In genomic region chr17:33328129-33328528, GRCh38 we compare ENCODE assay signal across 17 cellular contexts. TPM values are rescaled to one million over a fixed set of nuclear protein-coding genes. Genes with fewer than 3 reads are reported as not detected.
DNase-seq lines count a peak whose midpoint lies in the region; TF ChIP-seq lines count a peak whose summit lies in the region.
"Had no signal": no experiment of that assay in that cellular context is flagged by ENCODE, and none has a peak within 500 bp of the region (broad histone marks: within the 10 kb centered on the region; RNA-seq: fewer than 3 reads in every experiment).

No MANE protein-coding gene starts in this region.

- no peak overlapping the region for H2AFZ ChIP-seq in neuronal stem cell (ENCODE audit: low read length)

- DNase-seq in NOMO-1 treated with DMSO at 0.1 percent for 48 hours (lab: John Stamatoyannopoulos, UW; ENCODE audit: unreplicated experiment): peak; percentile 15
- no peak for DNase-seq in NOMO-1 treated with dmso at 0.1 percent for 144 hours (lab: John Stamatoyannopoulos, UW; ENCODE audit: unreplicated experiment)
- DNase-seq in NAMALWA (ENCODE audit: low spot score): peak; percentile 7
- peak; percentile 6 for DNase-seq in fibroblast of pulmonary artery (ENCODE audit: low read depth)
- peak; percentile 23 for DNase-seq in neuronal stem cell (ENCODE audit: low spot score)
- no peak for DNase-seq in NCI-H1048 (lab: John Stamatoyannopoulos, UW)
- DNase-seq in HCEC 1CT: no peak
- no peak for DNase-seq in DMS 273 (lab: John Stamatoyannopoulos, UW; ENCODE audit: unreplicated experiment)
- DNase-seq: activated CD4-positive, alpha-beta memory T cell treated with anti-CD3 and anti-CD28 coated beads, Interleukin-2, amount 10 ng/mL, durations not matched to agents 7 days and 5 days; activated gamma-delta T cell; CD4-positive, alpha-beta memory T cell; left cardiac atrium; NCI-H1436 treated with DMSO at 0.1 percent for 48 hours; NCI-H524; spleen; T-helper 2 cell had no signal

- H3K9ac ChIP-seq in neuronal stem cell (ENCODE audit: low read depth, low read length, poor library complexity): no peak overlapping the region

- H3K79me1 ChIP-seq in neuronal stem cell (ENCODE audit: low read depth, low read length): no peaks in the 10 kb centered on the region

- H3K4me1 ChIP-seq in neuronal stem cell (ENCODE audit: control insufficient read depth in 2 of 2, insufficient read depth in 1 of 2, low read depth in 1 of 2, low read length in 2 of 2): no peaks in the 10 kb centered on the region
- H3K4me1 ChIP-seq: spleen had no signal

- no peak overlapping the region for H2BK12ac ChIP-seq in neuronal stem cell (ENCODE audit: low read length)

- H2AK5ac ChIP-seq in neuronal stem cell (ENCODE audit: low read depth, low read length): no peak overlapping the region

- H2BK5ac ChIP-seq in neuronal stem cell (ENCODE audit: low read length): no peak overlapping the region

- H3K4me3 ChIP-seq in fibroblast of pulmonary artery (replicated peaks; ENCODE audit: low read depth, low read length): no peak overlapping the region
- no peak overlapping the region for H3K4me3 ChIP-seq in neuronal stem cell (ENCODE audit: low read length in 2 of 2)
- H3K4me3 ChIP-seq: spleen had no signal

- no peak overlapping the region for H3K18ac ChIP-seq in neuronal stem cell (ENCODE audit: low read length)

- no peak overlapping the region for H4K8ac ChIP-seq in neuronal stem cell (ENCODE audit: low read depth, low read length)

- WGBS in neuronal stem cell (ENCODE audit: extremely low coverage in 2 of 2, insufficient read length in 2 of 2, insufficient replicate concordance in 1 of 2), 2 donors: no CpG with 5 or more reads among the region's 4 CpGs

- no peaks in the 10 kb centered on the region for H3K36me3 ChIP-seq in neuronal stem cell (replicated peaks in 1 of 2; ENCODE audit: control insufficient read depth in 2 of 2, insufficient read depth in 2 of 2, low read length in 2 of 2)
- H3K36me3 ChIP-seq: spleen had no signal

- no peak overlapping the region for H3K27ac ChIP-seq in neuronal stem cell (replicated peaks; ENCODE audit: low read length)
- H3K27ac ChIP-seq: 22Rv1, spleen had no signal

- H3K14ac ChIP-seq in neuronal stem cell (ENCODE audit: low read length): no peak overlapping the region

- H3K23ac ChIP-seq in neuronal stem cell (ENCODE audit: low read depth, low read length, poor library complexity): no peak overlapping the region

- no peaks in the 10 kb centered on the region for H3K27me3 ChIP-seq in neuronal stem cell (ENCODE audit: control insufficient read depth in 3 of 3, insufficient read depth in 3 of 3, low read depth in 1 of 3, low read length in 3 of 3)

- H3K4me2 ChIP-seq in neuronal stem cell (ENCODE audit: insufficient read depth, low read length, poor library complexity, severe bottlenecking): no peak overlapping the region

- no peak overlapping the region for H2BK120ac ChIP-seq in neuronal stem cell (ENCODE audit: low read depth, low read length)

- no peak overlapping the region for H2BK15ac ChIP-seq in neuronal stem cell (ENCODE audit: low read length)

- no peak overlapping the region for H3K4ac ChIP-seq in neuronal stem cell (ENCODE audit: low read length)

- no peak for TF ChIP-seq CTCF in fibroblast of pulmonary artery (IDR thresholded peaks at IDR 0.05; ENCODE audit: low read length, missing control alignments)

- H4K91ac ChIP-seq in neuronal stem cell (ENCODE audit: low read depth, low read length, poor library complexity): no peak overlapping the region

- H3K9me3 ChIP-seq in neuronal stem cell (replicated peaks in 1 of 2; ENCODE audit: control insufficient read depth in 2 of 2, insufficient read depth in 1 of 2, low read depth in 1 of 2, low read length in 2 of 2): no peaks in the 10 kb centered on the region
- H3K9me3 ChIP-seq: spleen had no signal

RNA-seq across cellular contexts. Expression of gene ASIC2, which starts 35.0 kb away (rescaled TPM):
- polyA plus RNA-seq in neuronal stem cell (2013, experiment 1 of 2): 0.71 TPM
- 0.84 TPM for polyA plus RNA-seq in neuronal stem cell (2013, experiment 2 of 2)
- polyA plus RNA-seq: CD4-positive, alpha-beta memory T cell; spleen had no signal

Comparison
In these comparisons a context has a peak if more than half of its experiments do, and no peak if none do; other contexts are left out.
1. DNase-seq: peak in NOMO-1 treated with DMSO at 0.1 percent for 48 hours (single experiment), NAMALWA (single experiment), fibroblast of pulmonary artery (single experiment) and neuronal stem cell (single experiment); none in NOMO-1 treated with dmso at 0.1 percent for 144 hours (single experiment), NCI-H1048 (single experiment), HCEC 1CT (single experiment) and DMS 273 (single experiment).